In the genomic region with DNA sequence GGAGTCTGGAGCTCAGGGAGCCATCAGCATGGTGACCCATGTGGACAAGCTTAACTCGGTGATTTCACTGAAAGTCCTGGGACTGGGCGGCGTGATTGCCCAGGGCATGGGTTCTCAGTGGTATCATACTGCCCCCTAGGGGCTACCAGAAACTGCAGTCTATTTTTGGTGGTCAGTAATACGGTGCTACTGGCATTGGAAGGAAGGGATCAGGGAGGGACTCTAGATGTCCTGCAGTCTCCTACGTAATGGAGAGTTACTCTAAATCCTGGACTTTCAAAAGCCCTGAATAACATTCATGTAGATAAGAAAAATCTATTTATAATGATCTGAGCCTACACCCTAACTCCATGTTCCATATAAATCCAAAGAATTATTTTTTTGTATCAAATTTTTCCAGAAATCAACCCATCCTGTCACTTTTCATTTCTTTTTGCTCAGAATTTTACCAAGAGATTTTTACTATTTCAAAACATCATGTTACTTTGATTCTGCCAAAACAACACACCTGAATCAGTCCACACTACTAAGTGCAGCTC, we compare ENCODE assay signal across 7 cellular contexts. TPM values are rescaled to one million over a fixed set of nuclear protein-coding genes. Genes with fewer than 3 reads are reported as not detected.
DNase-seq lines count a peak whose midpoint lies in the region; ATAC-seq and TF ChIP-seq lines count a peak whose summit lies in the region.

No MANE protein-coding gene starts in this region.

- no peaks in the 10 kb centered on the region for H3K9me3 Mint-ChIP-seq in activated T-helper 1 cell treated with anti-CD3 and anti-CD28 coated beads, Interleukin-12 subunit alpha, Interleukin-12 subunit beta, Interleukin-2, Interleukin-4 antibody, amounts not matched to agents 30 ng/mL and 10 ng/mL and 1 ng/mL, durations not matched to agents 14 hours and 24 hours and 36 hours

- intact Hi-C loops in activated T-helper 1 cell treated with anti-CD3 and anti-CD28 coated beads, Interleukin-12 subunit alpha, Interleukin-12 subunit beta, Interleukin-2, Interleukin-4 antibody, amounts not matched to agents 30 ng/mL and 10 ng/mL and 1 ng/mL, durations not matched to agents 14 hours and 24 hours and 36 hours (cut with micrococcal nuclease) = loop anchor here (1.0 to 5.0 kb wide), 3 partner anchors 47 to 441 kb away; partner anchors contain the start of gene BMP8A

- H3K27ac Mint-ChIP-seq in activated T-helper 1 cell treated with anti-CD3 and anti-CD28 coated beads, Interleukin-12 subunit alpha, Interleukin-12 subunit beta, Interleukin-2, Interleukin-4 antibody, amounts not matched to agents 30 ng/mL and 10 ng/mL and 1 ng/mL, durations not matched to agents 14 hours and 24 hours and 36 hours = no peak overlapping the region

- H3K27me3 ChIP-seq in gastroesophageal sphincter = no peaks in the 10 kb centered on the region

- peaks cover 0 to 71% of the 10 kb centered on the region in 2 donors for H3K36me3 ChIP-seq in gastroesophageal sphincter

- H3K4me1 Mint-ChIP-seq in activated T-helper 1 cell treated with anti-CD3 and anti-CD28 coated beads, Interleukin-12 subunit alpha, Interleukin-12 subunit beta, Interleukin-2, Interleukin-4 antibody, amounts not matched to agents 30 ng/mL and 10 ng/mL and 1 ng/mL, durations not matched to agents 14 hours and 24 hours and 36 hours (ENCODE audit: low read depth) = peaks cover 7% of the 10 kb centered on the region

- peak; percentile 85 for ATAC-seq in gastroesophageal sphincter
- peak; percentile 75 for ATAC-seq in omental fat pad (ENCODE audit: low FRiP score)
- no peak for ATAC-seq in HG02870 (IDR thresholded peaks at IDR 0.05; ENCODE audit: unreplicated experiment)

- peaks cover 13% of the 10 kb centered on the region for H3K36me3 Mint-ChIP-seq in activated T-helper 1 cell treated with anti-CD3 and anti-CD28 coated beads, Interleukin-12 subunit alpha, Interleukin-12 subunit beta, Interleukin-2, Interleukin-4 antibody, amounts not matched to agents 30 ng/mL and 10 ng/mL and 1 ng/mL, durations not matched to agents 14 hours and 24 hours and 36 hours (ENCODE audit: low read depth)

- no peaks in the 10 kb centered on the region for H3K9me3 ChIP-seq in gastroesophageal sphincter

- TF ChIP-seq CTCF in GM12801 (IDR thresholded peaks at IDR 0.05; ENCODE audit: extremely low read depth, insufficient read length) (peak; percentile 88), gastroesophageal sphincter (IDR thresholded peaks at IDR 0.05) (peak; percentile 84 to 90 (median 87)), omental fat pad (IDR thresholded peaks at IDR 0.05) (peak in 1 of 3 donors; percentile 21)

- H3K27ac ChIP-seq in gastroesophageal sphincter = no peak overlapping the region

- H3K4me1 ChIP-seq in gastroesophageal sphincter = peaks cover 0 to 9% (median 0%) of the 10 kb centered on the region in 3 donors

- H3K4me3 ChIP-seq in gastroesophageal sphincter = no peak overlapping the region

- TF ChIP-seq EP300 in gastroesophageal sphincter (IDR thresholded peaks at IDR 0.05) = no peak

- no peak for TF ChIP-seq POLR2A in gastroesophageal sphincter (IDR thresholded peaks at IDR 0.05)

- no peaks in the 10 kb centered on the region for H3K27me3 Mint-ChIP-seq in activated T-helper 1 cell treated with anti-CD3 and anti-CD28 coated beads, Interleukin-12 subunit alpha, Interleukin-12 subunit beta, Interleukin-2, Interleukin-4 antibody, amounts not matched to agents 30 ng/mL and 10 ng/mL and 1 ng/mL, durations not matched to agents 14 hours and 24 hours and 36 hours (ENCODE audit: insufficient read depth)

- DNase-seq in HuH-7.5 (ENCODE audit: low spot score) (peak; percentile 78), OCI-M1 (lab: John Stamatoyannopoulos, UW) (peak; percentile 83), omental fat pad (ENCODE audit: low spot score) (no peak)
- DNase-seq in activated T-helper 1 cell treated with anti-CD3 and anti-CD28 coated beads, Interleukin-12 subunit alpha, Interleukin-12 subunit beta, Interleukin-2, Interleukin-4 antibody, amounts not matched to agents 30 ng/mL and 10 ng/mL and 1 ng/mL, durations not matched to agents 14 hours and 24 hours and 36 hours (ENCODE audit: low spot score) = peak; percentile 24

- H3K4me3 Mint-ChIP-seq in activated T-helper 1 cell treated with anti-CD3 and anti-CD28 coated beads, Interleukin-12 subunit alpha, Interleukin-12 subunit beta, Interleukin-2, Interleukin-4 antibody, amounts not matched to agents 30 ng/mL and 10 ng/mL and 1 ng/mL, durations not matched to agents 14 hours and 24 hours and 36 hours = no peak overlapping the region

- WGBS in gastroesophageal sphincter (ENCODE audit: low coverage in 1 of 2), 2 donors = 3 to 6% methylated on average over 5 of the region's 5 CpGs

RNA-seq across cellular contexts. Expression of gene PABPC4, which starts 37.3 kb away (rescaled TPM):
- 343 and 347 TPM in 2 replicates for total RNA-seq in activated T-helper 1 cell treated with anti-CD3 and anti-CD28 coated beads, Interleukin-12 subunit alpha, Interleukin-12 subunit beta, Interleukin-2, Interleukin-4 antibody, amounts not matched to agents 30 ng/mL and 10 ng/mL and 1 ng/mL, durations not matched to agents 14 hours and 24 hours and 36 hours
- total RNA-seq in gastroesophageal sphincter (100 to 1,000 TPM; 101 to 160 (median 123) TPM), omental fat pad (100 to 1,000 TPM; 142 to 379 (median 186) TPM)

RNA-seq across cellular contexts. Expression of gene BMP8A, which starts 47.9 kb away (rescaled TPM):
- not detected in 2 replicates for total RNA-seq in activated T-helper 1 cell treated with anti-CD3 and anti-CD28 coated beads, Interleukin-12 subunit alpha, Interleukin-12 subunit beta, Interleukin-2, Interleukin-4 antibody, amounts not matched to agents 30 ng/mL and 10 ng/mL and 1 ng/mL, durations not matched to agents 14 hours and 24 hours and 36 hours
- total RNA-seq in gastroesophageal sphincter = 1 to 10 TPM in 2 of 4 donors, under 1 TPM in 2; 0.40 to 4.0 (median 1.2) TPM
- total RNA-seq in omental fat pad = 1 to 10 TPM in 1 of 4 donors, not detected in 3; 2.0 TPM
